In genomic region chr3:14465425-14465824, GRCh38 we compare ENCODE assay signal across 18 cellular contexts.
A peak's percentile ranks its signal among the peaks of the same experiment; 100 is the strongest.
DNase-seq lines count a peak whose midpoint lies in the region; ATAC-seq, FAIRE-seq and TF ChIP-seq lines count a peak whose summit lies in the region.
"Had no signal": no experiment of that assay in that cellular context is flagged by ENCODE, and none has a peak within 500 bp of the region (broad histone marks: within the 10 kb centered on the region; RNA-seq: fewer than 3 reads in every experiment).

No MANE protein-coding gene starts in this region.

- FAIRE-seq in HepG2 (lab: Jason Lieb, UNC) = no peak
- FAIRE-seq: A204.1, GM12878, H1 had no signal

- H3K36me3 Mint-ChIP-seq in activated T-helper 17 cell treated with anti-CD3 and anti-CD28 coated beads, Interleukin-2, amount 50 U/mL, for 72 hours (ENCODE audit: low read depth) = peaks cover 97% of the 10 kb centered on the region

- H2AFZ ChIP-seq in HepG2 (ENCODE audit: low read length) (no peak overlapping the region), osteoblast (ENCODE audit: low read length) (no peak overlapping the region)

- WGBS in HepG2 (ENCODE audit: low lambda C conversion rate) = 100% methylated on average over 3 of the region's 3 CpGs
- WGBS in right lobe of liver (ENCODE audit: insufficient coverage, low coverage, low lambda C conversion rate, missing lambda C conversion rate) = 56% methylated on average over 1 of the region's 3 CpGs

- no peak overlapping the region for H3K9ac ChIP-seq in HepG2 (ENCODE audit: insufficient read depth, low read depth, low read length)

- H3K4me1 Mint-ChIP-seq in activated T-helper 17 cell treated with anti-CD3 and anti-CD28 coated beads, Interleukin-2, amount 50 U/mL, for 72 hours = peaks cover 8% of the 10 kb centered on the region

- intact Hi-C loops in HepG2 (cut with micrococcal nuclease; ENCODE audit: unreplicated experiment) (no loop called here), right lobe of liver (cut with DNase I) (loop anchor here (5.0 to 10.0 kb wide), 3 partner anchors 203 to 571 kb away; no protein-coding TSS in a partner anchor)

- POLR2A ChIA-PET in HepG2 (lab: Yijun Ruan, JAX) = no interaction called here

- H3K27me3 Mint-ChIP-seq in activated T-helper 17 cell treated with anti-CD3 and anti-CD28 coated beads, Interleukin-2, amount 50 U/mL, for 72 hours = no peaks in the 10 kb centered on the region
- H3K27me3 Mint-ChIP-seq: CD4-positive, alpha-beta memory T cell had no signal

- DNase-seq in HepG2 (ENCODE audit: low spot score) (no peak), right lobe of liver (no peak), osteoblast (ENCODE audit: insufficient read length, low spot score, missing footprints) (peak; percentile 23), NCI-H2171 treated with DMSO at 0.1 percent for 48 hours (lab: John Stamatoyannopoulos, UW) (no peak), GM03348 (ENCODE audit: low spot score) (no peak)
- DNase-seq: AML-193; CD4-positive, alpha-beta memory T cell; DMS79 treated with DMSO at 0.1 percent for 48 hours; GF-D8; H9; IMR-90; KBM-7 had no signal

- H3K79me2 ChIP-seq in HepG2 (ENCODE audit: insufficient read depth, low read length) (no peaks in the 10 kb centered on the region), osteoblast (ENCODE audit: insufficient read depth, low read length) (no peaks in the 10 kb centered on the region)

- no peaks in the 10 kb centered on the region for H3K27me3 ChIP-seq in HepG2 (ENCODE audit: control insufficient read depth in 1 of 2, insufficient read depth in 2 of 2, low read length in 2 of 2)
- H3K27me3 ChIP-seq in right lobe of liver = no peaks in the 10 kb centered on the region
- H3K27me3 ChIP-seq in osteoblast (ENCODE audit: insufficient read depth, low read length) = no peaks in the 10 kb centered on the region

- CTCF ChIA-PET in HepG2 (lab: Yijun Ruan, JAX; ENCODE audit: low intra/inter-chr PET ratio, low total read pairs) = no interaction called here

- TF ChIP-seq CTCF in HepG2 (CRISPR knock-in tag; IDR thresholded peaks at IDR 0.05) = no peak
- no peak for TF ChIP-seq CTCF in right lobe of liver (IDR thresholded peaks at IDR 0.05)
- TF ChIP-seq CTCF in osteoblast (IDR thresholded peaks at IDR 0.05; ENCODE audit: extremely low read depth, low read depth, low read length) = no peak

- no peaks in the 10 kb centered on the region for H3K9me3 Mint-ChIP-seq in activated T-helper 17 cell treated with anti-CD3 and anti-CD28 coated beads, Interleukin-2, amount 50 U/mL, for 72 hours
- H3K9me3 Mint-ChIP-seq: CD4-positive, alpha-beta memory T cell; H9 had no signal

- H3K27ac ChIP-seq in HepG2 (ENCODE audit: extremely low read length, insufficient read depth, low read length) (no peak overlapping the region), right lobe of liver (no peak overlapping the region), osteoblast (ENCODE audit: low read depth, low read length) (no peak overlapping the region)
- H3K27ac ChIP-seq: C4-2B, HL-60 had no signal

- in situ Hi-C loops in HepG2 (cut with HindIII; ENCODE audit: extremely low pct_ligation_motif_present, low pct_unique_long_range_greater_than_20kb) = loop anchor here (10.0 kb wide), 2 partner anchors 261 to 571 kb away; no protein-coding TSS in a partner anchor

- no peak overlapping the region for H3K4me2 ChIP-seq in HepG2 (ENCODE audit: low read depth, low read length)
- no peak overlapping the region for H3K4me2 ChIP-seq in osteoblast (ENCODE audit: insufficient read depth, low read length)

- no peak for TF ChIP-seq RAD21 in HepG2 (CRISPR knock-in tag; IDR thresholded peaks at IDR 0.05)

- no peaks in the 10 kb centered on the region for H3K4me1 ChIP-seq in HepG2 (ENCODE audit: insufficient read depth, low read length)
- H3K4me1 ChIP-seq in right lobe of liver = no peaks in the 10 kb centered on the region
- H3K4me1 ChIP-seq in osteoblast (ENCODE audit: insufficient read depth, low read length) = peaks cover 10% of the 10 kb centered on the region

- TF ChIP-seq EP300 in HepG2 (IDR thresholded peaks at IDR 0.05; ENCODE audit: low read depth in 2 of 2, low read length in 2 of 2) = no peak
- no peak for TF ChIP-seq EP300 in HepG2 (CRISPR knock-in tag; IDR thresholded peaks at IDR 0.05; ENCODE audit: borderline replicate concordance)

- H4K20me1 ChIP-seq in HepG2 (ENCODE audit: insufficient read depth, low read length) (no peaks in the 10 kb centered on the region), osteoblast (ENCODE audit: insufficient read depth, low read length) (no peaks in the 10 kb centered on the region)

- TF ChIP-seq POLR2A in HepG2 (IDR thresholded peaks at IDR 0.05; ENCODE audit: insufficient read depth in 1 of 2, low read depth in 2 of 2, low read length in 2 of 2) = no peak
- TF ChIP-seq POLR2A in right lobe of liver (IDR thresholded peaks at IDR 0.05) = no peak

- H3K4me3 ChIP-seq in HepG2 (replicated peaks in 1 of 3; ENCODE audit: insufficient read depth in 1 of 3, low read depth in 2 of 3, low read length in 3 of 3) (no peak overlapping the region), right lobe of liver (no peak overlapping the region), osteoblast (ENCODE audit: insufficient read depth, low read length) (no peak overlapping the region)
- H3K4me3 ChIP-seq: GM12878 had no signal

- H3K36me3 ChIP-seq in HepG2 (replicated peaks in 1 of 2; ENCODE audit: control insufficient read depth in 1 of 2, insufficient read depth in 2 of 2, low read length in 2 of 2) (peaks cover 12 to 46% of the 10 kb centered on the region in 2 experiments; a peak in 4 of 5 replicates), right lobe of liver (no peaks in the 10 kb centered on the region), osteoblast (ENCODE audit: insufficient read depth, low read length) (peaks cover 89% of the 10 kb centered on the region)

- peak overlapping the region; percentile 85 for H3K27ac Mint-ChIP-seq in activated T-helper 17 cell treated with anti-CD3 and anti-CD28 coated beads, Interleukin-2, amount 50 U/mL, for 72 hours
- H3K27ac Mint-ChIP-seq: H9 had no signal

- H3K4me3 Mint-ChIP-seq in activated T-helper 17 cell treated with anti-CD3 and anti-CD28 coated beads, Interleukin-2, amount 50 U/mL, for 72 hours = no peak overlapping the region
- H3K4me3 Mint-ChIP-seq: CD4-positive, alpha-beta memory T cell; H9 had no signal

- ATAC-seq in HepG2 (no peak), right lobe of liver (no peak)
- ATAC-seq in activated T-helper 17 cell treated with anti-CD3 and anti-CD28 coated beads, Interleukin-2, amount 50 U/mL, for 72 hours (replicated peaks) = no peak
- ATAC-seq: GM12878 had no signal

- H3K9me3 ChIP-seq in HepG2 (ENCODE audit: low read length) (no peaks in the 10 kb centered on the region), right lobe of liver (no peaks in the 10 kb centered on the region), osteoblast (ENCODE audit: low read depth, low read length) (no peaks in the 10 kb centered on the region)

- BruUV-seq in HepG2 (replicated peaks; lab: Mats Ljungman, UMichigan) = no TSS peak

TF ChIP-seq in HepG2, 621 proteins besides CTCF, POLR2A, EP300 and RAD21:
- TF ChIP-seq ZNF768 (CRISPR knock-in tag; IDR thresholded peaks at IDR 0.05) (peak; percentile 60; the same call in 1 of the 2 replicates), NFKB2 (CRISPR knock-in tag; IDR thresholded peaks at IDR 0.05; ENCODE audit: borderline replicate concordance) (no peak)
